14 cellular contexts compared by ENCODE assay signal in genomic region chr17:50685334-50685665, GRCh38. TPM values are rescaled to one million over a fixed set of nuclear protein-coding genes. Genes with fewer than 3 reads are reported as not detected.
"Had no signal": no experiment of that assay in that cellular context is flagged by ENCODE, and none has a peak within 500 bp of the region (broad histone marks: within the 10 kb centered on the region; RNA-seq: fewer than 3 reads in every experiment).

No MANE protein-coding gene starts in this region.

- FAIRE-seq: astrocyte had no signal

- DNase-seq: activated naive CD4-positive, alpha-beta T cell treated with Interleukin-2 at 50 U/mL for 16 hours; activated naive CD8-positive, alpha-beta T cell treated with anti-CD3 and anti-CD28 coated beads, Interleukin-2, amount 50 U/mL, for 24 hours; activated T-cell treated with anti-CD3 and anti-CD28 coated beads for 4 hours; effector CD4-positive, alpha-beta T cell; hypothalamus; kidney glomerular epithelial cell; SW 1271 had no signal

- H3K36me3 ChIP-seq: esophagus muscularis mucosa, tibial artery, vagina had no signal

- H3K27me3 ChIP-seq: esophagus muscularis mucosa, tibial artery, vagina had no signal

- H3K4me3 ChIP-seq: esophagus muscularis mucosa, tibial artery, vagina had no signal

- H3K9me3 ChIP-seq: esophagus muscularis mucosa, tibial artery, vagina had no signal

- ATAC-seq: activated CD4-positive, CD25-positive, alpha-beta regulatory T cell treated with anti-CD3 and anti-CD28 coated beads, Interleukin-2, amount 50 U/mL, for 24 hours; activated naive CD8-positive, alpha-beta T cell treated with anti-CD3 and anti-CD28 coated beads, Interleukin-2, amount 50 U/mL, for 24 hours; stimulated activated effector memory CD8-positive, alpha-beta T cell treated with anti-CD3 and anti-CD28 coated beads, Interleukin-12 subunit alpha, Interleukin-12 subunit beta, amount 100 ng/mL, for 72 hours had no signal

RNA-seq across cellular contexts. Expression of gene ABCC3, which starts 50.6 kb away (rescaled TPM):
- polyA plus RNA-seq: neural cell had no signal
